ENCODE assay signal across 14 cellular contexts in the genomic region with DNA sequence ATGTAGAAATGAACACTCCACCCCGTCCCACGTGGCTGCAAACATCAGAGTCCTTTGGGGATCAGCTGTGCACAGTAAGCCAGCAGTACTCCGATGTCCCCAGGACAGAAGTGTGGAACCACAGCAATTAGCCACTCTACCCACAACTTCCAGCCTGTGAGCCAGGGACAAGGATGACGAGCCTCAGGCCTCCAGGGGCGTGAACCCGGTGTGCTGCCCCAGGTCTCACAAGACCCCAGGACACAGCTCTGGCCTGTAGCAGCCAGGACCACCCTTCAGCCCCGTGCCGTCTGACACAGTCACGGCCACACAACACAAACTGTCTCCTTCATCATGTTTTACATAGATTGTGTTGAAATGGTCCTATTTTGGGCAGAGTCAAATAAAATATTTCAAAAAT.
"Had no signal": no experiment of that assay in that cellular context is flagged by ENCODE, and none has a peak within 500 bp of the region (broad histone marks: within the 10 kb centered on the region; RNA-seq: fewer than 3 reads in every experiment).

No MANE protein-coding gene starts in this region.

- ATAC-seq: foreskin keratinocyte, T-cell had no signal

- FAIRE-seq: pancreas had no signal

- H3K4me1 ChIP-seq: foreskin keratinocyte, pancreas, thyroid gland had no signal

- H3K4me3 ChIP-seq: pancreas, thyroid gland had no signal

- H3K9me3 ChIP-seq: pancreas, thyroid gland had no signal

- H3K4me3 Mint-ChIP-seq: activated T-helper 1 cell treated with anti-CD3 and anti-CD28 coated beads, Interleukin-12 subunit alpha, Interleukin-12 subunit beta, Interleukin-2, Interleukin-4 antibody, amounts not matched to agents 30 ng/mL and 10 ng/mL and 1 ng/mL, durations not matched to agents 14 hours and 24 hours and 36 hours; mesothelial cell of epicardium; neural crest cell; T-cell had no signal

- H3K27ac Mint-ChIP-seq: activated T-helper 1 cell treated with anti-CD3 and anti-CD28 coated beads, Interleukin-12 subunit alpha, Interleukin-12 subunit beta, Interleukin-2, Interleukin-4 antibody, amounts not matched to agents 30 ng/mL and 10 ng/mL and 1 ng/mL, durations not matched to agents 14 hours and 24 hours and 36 hours; mesothelial cell of epicardium; T-cell had no signal

- H3K4me1 Mint-ChIP-seq: mesothelial cell of epicardium, neural crest cell had no signal

- H3K27ac ChIP-seq: foreskin keratinocyte, pancreas, thyroid gland had no signal

- DNase-seq: activated CD4-positive, alpha-beta T cell treated with anti-CD3 and anti-CD28 coated beads, Interleukin-2, amount 50 U/mL, for 4 hours; activated CD4-positive, CD25-positive, alpha-beta regulatory T cell treated with anti-CD3 and anti-CD28 coated beads, Interleukin-2, amount 50 U/mL, for 72 hours; anterior cingulate cortex; effector memory CD4-positive, alpha-beta T cell; foreskin keratinocyte; stimulated activated CD4-positive, alpha-beta T cell treated with anti-CD3 and anti-CD28 coated beads, Interleukin-12 subunit alpha, Interleukin-12 subunit beta, amount 100 ng/mL, for 4 hours; stimulated activated CD4-positive, alpha-beta T cell treated with anti-CD3 and anti-CD28 coated beads, Interleukin-2, amount 100 ng/mL, for 24 hours; T-cell; T1000; thyroid gland had no signal

- H3K27me3 Mint-ChIP-seq: T-cell had no signal

- H3K27me3 ChIP-seq: foreskin keratinocyte, pancreas, thyroid gland had no signal
